Comparison of ENCODE assay signal across 8 cellular contexts in genomic region chr7:28853834-28854749, GRCh38.
DNase-seq lines count a peak whose midpoint lies in the region; ATAC-seq and TF ChIP-seq lines count a peak whose summit lies in the region.

No MANE protein-coding gene starts in this region.

- DNase-seq in GM10248 (ENCODE audit: extremely low spot score) (peak; percentile 92), HEK293T (ENCODE audit: extremely low spot score) (peak; percentile 90), MV-4-11 (lab: John Stamatoyannopoulos, UW) (peak; percentile 20), SW 1271 (lab: John Stamatoyannopoulos, UW) (peak; percentile 30 to 38), amniotic epithelial cell (ENCODE audit: low read depth) (peak; percentile 27), hepatocyte (ENCODE audit: low spot score) (peak; percentile 85), renal cortical epithelial cell (ENCODE audit: low read depth) (peak; percentile 41)

- 9% methylated on average over 62 of the region's 63 CpGs for WGBS in hepatocyte (ENCODE audit: low lambda C conversion rate, missing lambda C conversion rate)

- H4K20me1 ChIP-seq in hepatocyte (ENCODE audit: insufficient read depth, poor library complexity, severe bottlenecking), result no peaks in the 10 kb centered on the region

- no peak overlapping the region for H3K27ac ChIP-seq in hepatocyte

- TF ChIP-seq CTCF in GM10248 (IDR thresholded peaks at IDR 0.05; ENCODE audit: control extremely low read depth, extremely low read depth, low read depth, missing control alignments) (peak; percentile 88), hepatocyte (IDR thresholded peaks at IDR 0.05; ENCODE audit: poor library complexity) (peak; percentile 90)

- no peaks in the 10 kb centered on the region for H3K36me3 ChIP-seq in hepatocyte (replicated peaks; ENCODE audit: insufficient read depth, low read depth)

- H3K4me2 ChIP-seq in hepatocyte, result peak overlapping the region; percentile 93

- POLR2A ChIA-PET in GM10248 (lab: Yijun Ruan, JAX), result no interaction called here
- POLR2A ChIA-PET in HEK293T (lab: Yijun Ruan, JAX), result interaction anchor here (0.7 kb wide), 1 partner anchor 122 kb away, joined by 3 read pairs; no protein-coding TSS in a partner anchor

- CTCF ChIA-PET in GM10248 (lab: Yijun Ruan, JAX) (interaction anchor here (0.6 to 3.7 kb wide), 23 partner anchors 8 to 557 kb away, joined by 3 to 19 read pairs (median 4); partner anchors contain the start of gene CREB5), HEK293T (lab: Yijun Ruan, JAX) (interaction anchor here (0.6 to 1.3 kb wide), 7 partner anchors 12 to 1942 kb away, joined by 3 to 4 read pairs (median 3); no protein-coding TSS in a partner anchor)

- H3K9me2 ChIP-seq in hepatocyte (replicated peaks; ENCODE audit: insufficient read depth), result no peaks in the 10 kb centered on the region

- H3K27me3 ChIP-seq in hepatocyte, result peaks cover 36% of the 10 kb centered on the region

- H3K79me2 ChIP-seq in hepatocyte, result no peaks in the 10 kb centered on the region

- no peaks in the 10 kb centered on the region for H3K9me3 ChIP-seq in hepatocyte (ENCODE audit: low read depth)

- peak overlapping the region; percentile 87 for H2AFZ ChIP-seq in hepatocyte

- no peak for ATAC-seq in HG02840 (IDR thresholded peaks at IDR 0.05; ENCODE audit: low FRiP score, unreplicated experiment)

- H3K4me3 ChIP-seq in hepatocyte, result peak overlapping the region; percentile 48

- peaks cover 7% of the 10 kb centered on the region for H3K4me1 ChIP-seq in hepatocyte (ENCODE audit: insufficient read depth)

TF ChIP-seq in HEK293T, 16 proteins besides CTCF, POLR2A, EP300 and RAD21:
- no peak for TF ChIP-seq HDGF (IDR thresholded peaks at IDR 0.05; ENCODE audit: borderline replicate concordance)
- TF ChIP-seq ARNT (IDR thresholded peaks at IDR 0.05), result no peak
- TF ChIP-seq FOXA1 (IDR thresholded peaks at IDR 0.05), result no peak
- TF ChIP-seq BHLHE40 (IDR thresholded peaks at IDR 0.05; ENCODE audit: borderline replicate concordance), result no peak
- TF ChIP-seq L3MBTL2 (conservative IDR thresholded peaks at IDR 0.05), result peak; percentile 72

Comparison
In these comparisons a context has a peak if more than half of its experiments do, and no peak if none do; other contexts are left out.
1. DNase-seq: peak in every context shown above with its lines; median percentile 92 in GM10248; 90 in HEK293T; 85 in hepatocyte; 41 in renal cortical epithelial cell; 34 in SW 1271; 27 in amniotic epithelial cell; 20 in MV-4-11.